ENCODE assay signal across 8 cellular contexts in genomic region chr16:89815639-89816348, GRCh38. TPM values are rescaled to one million over a fixed set of nuclear protein-coding genes. Genes with fewer than 3 reads are reported as not detected.
A peak's percentile ranks its signal among the peaks of the same experiment; 100 is the strongest.
DNase-seq lines count a peak whose midpoint lies in the region; ATAC-seq, FAIRE-seq and TF ChIP-seq lines count a peak whose summit lies in the region.

No MANE protein-coding gene starts in this region.

- no peaks in the 10 kb centered on the region for H4K20me1 ChIP-seq in KMS-11 (ENCODE audit: insufficient read depth)
- no peaks in the 10 kb centered on the region for H4K20me1 ChIP-seq in HepG2 (ENCODE audit: insufficient read depth, low read length)

- no peak for FAIRE-seq in HepG2 (lab: Jason Lieb, UNC)

- in situ Hi-C loops in HepG2 (cut with HindIII; ENCODE audit: extremely low pct_ligation_motif_present, low pct_unique_long_range_greater_than_20kb) = loop anchor here (5.0 kb wide), 1 partner anchor 42 kb away; no protein-coding TSS in a partner anchor

- no peak for TF ChIP-seq EP300 in HepG2 (IDR thresholded peaks at IDR 0.05; ENCODE audit: low read depth in 2 of 2, low read length in 2 of 2)
- TF ChIP-seq EP300 in HepG2 (CRISPR knock-in tag; IDR thresholded peaks at IDR 0.05; ENCODE audit: borderline replicate concordance) = no peak

- POLR2A ChIA-PET in HepG2 (lab: Yijun Ruan, JAX) = interaction anchor here (0.9 to 5.5 kb wide), 10 partner anchors 8 to 116 kb away, joined by 3 to 52 read pairs (median 4); partner anchors contain the start of genes TCF25 and TUBB3

- intact Hi-C loops in HepG2 (cut with micrococcal nuclease; ENCODE audit: unreplicated experiment) = loop anchor here (5.0 kb wide), 1 partner anchor 57 kb away; the partner anchor contains the start of gene TCF25
- intact Hi-C loops in uterus (cut with DNase I; ENCODE audit: low total_unique reads) = no loop called here

- under 1% methylated on average over 44 of the region's 65 CpGs for WGBS in HepG2 (ENCODE audit: low lambda C conversion rate)

- H2AFZ ChIP-seq in KMS-11 (ENCODE audit: low read depth) (no peak overlapping the region), HepG2 (ENCODE audit: low read length) (no peak overlapping the region)

- DNase-seq in adipocyte (ENCODE audit: low read depth) (peak; percentile 30), HepG2 (ENCODE audit: low spot score) (no peak), uterus (no peak), T-helper 9 cell (no peak)

- TF ChIP-seq POLR2A in HepG2 (IDR thresholded peaks at IDR 0.05; ENCODE audit: insufficient read depth in 1 of 2, low read depth in 2 of 2, low read length in 2 of 2) (no peak), uterus (IDR thresholded peaks at IDR 0.05) (no peak)

- TF ChIP-seq RAD21 in HepG2 (CRISPR knock-in tag; IDR thresholded peaks at IDR 0.05) = no peak

- H3K9me3 ChIP-seq in adipocyte (ENCODE audit: control insufficient read depth, low read length) (no peaks in the 10 kb centered on the region), HepG2 (ENCODE audit: low read length) (no peaks in the 10 kb centered on the region), uterus (no peaks in the 10 kb centered on the region)

- peak; percentile 33 for ATAC-seq in GM21529 (IDR thresholded peaks at IDR 0.05; ENCODE audit: unreplicated experiment)
- no peak; the same call in 2 of the 3 replicates for ATAC-seq in HepG2
- no peak for ATAC-seq in GM18870 (IDR thresholded peaks at IDR 0.05; ENCODE audit: unreplicated experiment)

- H3K79me2 ChIP-seq in KMS-11 (ENCODE audit: insufficient read depth, low read depth) = peaks cover 40% of the 10 kb centered on the region
- H3K79me2 ChIP-seq in HepG2 (ENCODE audit: insufficient read depth, low read length) = peaks cover 61% of the 10 kb centered on the region

- H3K4me2 ChIP-seq in KMS-11 (peak overlapping the region; percentile 83), HepG2 (ENCODE audit: low read depth, low read length) (peak overlapping the region; percentile 87)

- peak overlapping the region; percentile 88 for H3K4me3 ChIP-seq in GM08714 (ENCODE audit: low read length)
- no peak overlapping the region for H3K4me3 ChIP-seq in KMS-11 (IDR thresholded peaks at IDR 0.05; ENCODE audit: insufficient read depth, low read depth, low read length)
- H3K4me3 ChIP-seq in adipocyte (ENCODE audit: low read length) = peak overlapping the region; percentile 92
- peak overlapping the region; percentile 71 to 91 (median 87) for H3K4me3 ChIP-seq in HepG2 (replicated peaks in 1 of 3; ENCODE audit: insufficient read depth in 1 of 3, low read depth in 2 of 3, low read length in 3 of 3)
- H3K4me3 ChIP-seq in uterus = peak overlapping the region; percentile 41 to 69

- peaks cover 12% of the 10 kb centered on the region; the same call in 1 of the 2 replicates for H3K36me3 ChIP-seq in KMS-11 (ENCODE audit: insufficient read depth)
- no peaks in the 10 kb centered on the region for H3K36me3 ChIP-seq in adipocyte (ENCODE audit: control insufficient read depth, insufficient read depth, low read length, severe bottlenecking)
- peaks cover 0 to 20% of the 10 kb centered on the region in 2 experiments; a peak in 2 of 5 replicates for H3K36me3 ChIP-seq in HepG2 (replicated peaks in 1 of 2; ENCODE audit: control insufficient read depth in 1 of 2, insufficient read depth in 2 of 2, low read length in 2 of 2)
- no peaks in the 10 kb centered on the region for H3K36me3 ChIP-seq in uterus

- BruUV-seq in HepG2 (replicated peaks; lab: Mats Ljungman, UMichigan) = no TSS peak

- H3K27ac ChIP-seq in KMS-11 (peak overlapping the region; percentile 45), HepG2 (ENCODE audit: extremely low read length, insufficient read depth, low read length) (peak overlapping the region; percentile 96), uterus (no peak overlapping the region)

- H3K27me3 ChIP-seq in KMS-11 (ENCODE audit: insufficient read depth, low read depth) (no peaks in the 10 kb centered on the region), adipocyte (replicated peaks; ENCODE audit: control insufficient read depth, insufficient read depth, low read length) (no peaks in the 10 kb centered on the region), HepG2 (ENCODE audit: control insufficient read depth in 1 of 2, insufficient read depth in 2 of 2, low read length in 2 of 2) (no peaks in the 10 kb centered on the region; a peak in 1 of 5 replicates), uterus (no peaks in the 10 kb centered on the region)

- TF ChIP-seq CTCF in KMS-11 (conservative IDR thresholded peaks at IDR 0.05; ENCODE audit: low read depth, low read length) (no peak), HepG2 (CRISPR knock-in tag; IDR thresholded peaks at IDR 0.05) (no peak), uterus (IDR thresholded peaks at IDR 0.05) (no peak)

- H3K9ac ChIP-seq in KMS-11 = peak overlapping the region; percentile 69
- H3K9ac ChIP-seq in adipocyte (ENCODE audit: low read length) = peak overlapping the region; percentile 86
- peak overlapping the region; percentile 94 for H3K9ac ChIP-seq in HepG2 (ENCODE audit: insufficient read depth, low read depth, low read length)

- H3K4me1 ChIP-seq in KMS-11 (ENCODE audit: low read depth, poor library complexity, severe bottlenecking) = peaks cover 53% of the 10 kb centered on the region
- H3K4me1 ChIP-seq in adipocyte (ENCODE audit: control insufficient read depth, insufficient read depth, low read length) = no peaks in the 10 kb centered on the region
- peaks cover 57% of the 10 kb centered on the region for H3K4me1 ChIP-seq in HepG2 (ENCODE audit: insufficient read depth, low read length)
- peaks cover 0 to 16% of the 10 kb centered on the region in 2 donors for H3K4me1 ChIP-seq in uterus

- CTCF ChIA-PET in HepG2 (lab: Yijun Ruan, JAX; ENCODE audit: low intra/inter-chr PET ratio, low total read pairs) = interaction anchor here (2.0 kb wide), 1 partner anchor 45 kb away, joined by 9 read pairs; no protein-coding TSS in a partner anchor

RNA-seq across cellular contexts. Expression of gene FANCA, which starts 0.7 kb away (rescaled TPM):
- total RNA-seq in HepG2 (2016; rRNA removed; fragmentation: Illumina TruSeq; extraction: Trizol) (45.7 and 106 TPM in 2 replicates), uterus (10 to 100 TPM in 1 of 4 donors, 1 to 10 TPM in 1, under 1 TPM in 1, not detected in 1; 0.26 to 27.4 (median 2.4) TPM)
- 46.6 and 48.3 TPM in 2 replicates for total RNA-seq in HepG2 (2016; cell fraction: cytosol; rRNA removed; fragmentation: Illumina TruSeq; extraction: Trizol; ENCODE audit: low read depth)
- 43.7 and 101 TPM in 2 replicates for total RNA-seq in HepG2 (2016; cell fraction: insoluble cytoplasmic fraction; rRNA removed; fragmentation: Illumina TruSeq; extraction: Trizol)
- 27.1 and 30.3 TPM in 2 replicates for total RNA-seq in HepG2 (2016; cell fraction: membrane; rRNA removed; fragmentation: Illumina TruSeq; extraction: Trizol)
- total RNA-seq in HepG2 (2016; cell fraction: nucleus; rRNA removed; fragmentation: Illumina TruSeq; extraction: Trizol) = 179 and 193 TPM in 2 replicates
- polyA plus RNA-seq in HepG2 (2011; rRNA removed) = 77.9 and 88.0 TPM in 2 replicates
- 20.9 and 33.5 TPM in 2 replicates for polyA plus RNA-seq in HepG2 (2011; cell fraction: cytosol; rRNA removed)
- 552 and 945 TPM in 2 replicates for polyA plus RNA-seq in HepG2 (2011; cell fraction: nucleus; rRNA removed)
- 51.2 and 57.6 TPM in 2 replicates for polyA plus RNA-seq in HepG2 (2012)
- polyA plus RNA-seq in HepG2 (2016; cell fraction: cytosol; fragmentation: Illumina TruSeq; extraction: Trizol; ENCODE audit: low read depth) = 6.7 and 7.8 TPM in 2 replicates
- polyA plus RNA-seq in HepG2 (2016; cell fraction: insoluble cytoplasmic fraction; fragmentation: Illumina TruSeq; extraction: Trizol; ENCODE audit: low read depth) = 40.2 and 46.3 TPM in 2 replicates
- polyA plus RNA-seq in HepG2 (2016; cell fraction: membrane; fragmentation: Illumina TruSeq; extraction: Trizol; ENCODE audit: low read depth) = 13.5 and 16.8 TPM in 2 replicates
- 471 and 532 TPM in 2 replicates for polyA plus RNA-seq in HepG2 (2016; cell fraction: nucleus; fragmentation: Illumina TruSeq; extraction: Trizol; ENCODE audit: insufficient read depth, low read depth)
- polyA minus RNA-seq in HepG2 (2011; rRNA and poly(A)+ RNA removed; ENCODE audit: low replicate concordance) = 118 and 216 TPM in 2 replicates
- 14.8 and 19.6 TPM in 2 replicates for polyA minus RNA-seq in HepG2 (2011; cell fraction: cytosol; rRNA and poly(A)+ RNA removed)
- polyA minus RNA-seq in HepG2 (2011; cell fraction: nucleus; rRNA and poly(A)+ RNA removed) = 151 and 196 TPM in 2 replicates

RNA-seq across cellular contexts. Expression of gene SPIRE2, which starts 12.5 kb away (rescaled TPM):
- total RNA-seq in HepG2 (2016; rRNA removed; fragmentation: Illumina TruSeq; extraction: Trizol) (7.6 and 13.3 TPM in 2 replicates), uterus (1 to 10 TPM; 1.2 to 7.5 (median 3.3) TPM)
- 7.4 and 7.6 TPM in 2 replicates for total RNA-seq in HepG2 (2016; cell fraction: cytosol; rRNA removed; fragmentation: Illumina TruSeq; extraction: Trizol; ENCODE audit: low read depth)
- total RNA-seq in HepG2 (2016; cell fraction: insoluble cytoplasmic fraction; rRNA removed; fragmentation: Illumina TruSeq; extraction: Trizol) = 6.9 and 15.0 TPM in 2 replicates
- total RNA-seq in HepG2 (2016; cell fraction: membrane; rRNA removed; fragmentation: Illumina TruSeq; extraction: Trizol) = 13.7 and 13.8 TPM in 2 replicates
- total RNA-seq in HepG2 (2016; cell fraction: nucleus; rRNA removed; fragmentation: Illumina TruSeq; extraction: Trizol) = 16.9 and 26.9 TPM in 2 replicates
- polyA plus RNA-seq in HepG2 (2011; rRNA removed) = 37.5 and 55.7 TPM in 2 replicates
- 29.8 and 35.9 TPM in 2 replicates for polyA plus RNA-seq in HepG2 (2011; cell fraction: cytosol; rRNA removed)
- polyA plus RNA-seq in HepG2 (2011; cell fraction: nucleus; rRNA removed) = 186 and 193 TPM in 2 replicates
- 30.1 and 41.7 TPM in 2 replicates for polyA plus RNA-seq in HepG2 (2012)
- 5.5 and 5.7 TPM in 2 replicates for polyA plus RNA-seq in HepG2 (2016; cell fraction: cytosol; fragmentation: Illumina TruSeq; extraction: Trizol; ENCODE audit: low read depth)
- 9.8 and 12.7 TPM in 2 replicates for polyA plus RNA-seq in HepG2 (2016; cell fraction: insoluble cytoplasmic fraction; fragmentation: Illumina TruSeq; extraction: Trizol; ENCODE audit: low read depth)
- polyA plus RNA-seq in HepG2 (2016; cell fraction: membrane; fragmentation: Illumina TruSeq; extraction: Trizol; ENCODE audit: low read depth) = 11.2 and 11.5 TPM in 2 replicates
- polyA plus RNA-seq in HepG2 (2016; cell fraction: nucleus; fragmentation: Illumina TruSeq; extraction: Trizol; ENCODE audit: insufficient read depth, low read depth) = 72.0 and 77.2 TPM in 2 replicates
- 39.8 and 51.7 TPM in 2 replicates for polyA minus RNA-seq in HepG2 (2011; rRNA and poly(A)+ RNA removed; ENCODE audit: low replicate concordance)
- polyA minus RNA-seq in HepG2 (2011; cell fraction: cytosol; rRNA and poly(A)+ RNA removed) = 21.2 and 22.1 TPM in 2 replicates
- 47.1 and 54.0 TPM in 2 replicates for polyA minus RNA-seq in HepG2 (2011; cell fraction: nucleus; rRNA and poly(A)+ RNA removed)

RNA-seq across cellular contexts. Expression of gene TCF25, which starts 57.6 kb away (rescaled TPM):
- total RNA-seq in HepG2 (2016; rRNA removed; fragmentation: Illumina TruSeq; extraction: Trizol) (98.4 and 138 TPM in 2 replicates), uterus (100 to 1,000 TPM in 2 of 4 donors, 10 to 100 TPM in 2; 60.3 to 221 (median 126) TPM)
- total RNA-seq in HepG2 (2016; cell fraction: cytosol; rRNA removed; fragmentation: Illumina TruSeq; extraction: Trizol; ENCODE audit: low read depth) = 70.6 and 87.2 TPM in 2 replicates
- total RNA-seq in HepG2 (2016; cell fraction: insoluble cytoplasmic fraction; rRNA removed; fragmentation: Illumina TruSeq; extraction: Trizol) = 75.7 and 144 TPM in 2 replicates
- 50.6 and 58.6 TPM in 2 replicates for total RNA-seq in HepG2 (2016; cell fraction: membrane; rRNA removed; fragmentation: Illumina TruSeq; extraction: Trizol)
- 110 and 124 TPM in 2 replicates for total RNA-seq in HepG2 (2016; cell fraction: nucleus; rRNA removed; fragmentation: Illumina TruSeq; extraction: Trizol)
- polyA plus RNA-seq in HepG2 (2011; rRNA removed) = 206 and 274 TPM in 2 replicates
- 65.2 and 80.6 TPM in 2 replicates for polyA plus RNA-seq in HepG2 (2011; cell fraction: cytosol; rRNA removed)
- 1,625 and 1,754 TPM in 2 replicates for polyA plus RNA-seq in HepG2 (2011; cell fraction: nucleus; rRNA removed)
- polyA plus RNA-seq in HepG2 (2012) = 188 and 209 TPM in 2 replicates
- polyA plus RNA-seq in HepG2 (2016; cell fraction: cytosol; fragmentation: Illumina TruSeq; extraction: Trizol; ENCODE audit: low read depth) = 17.8 and 22.1 TPM in 2 replicates
- polyA plus RNA-seq in HepG2 (2016; cell fraction: insoluble cytoplasmic fraction; fragmentation: Illumina TruSeq; extraction: Trizol; ENCODE audit: low read depth) = 69.5 and 77.6 TPM in 2 replicates
- 24.7 and 32.6 TPM in 2 replicates for polyA plus RNA-seq in HepG2 (2016; cell fraction: membrane; fragmentation: Illumina TruSeq; extraction: Trizol; ENCODE audit: low read depth)
- 312 and 330 TPM in 2 replicates for polyA plus RNA-seq in HepG2 (2016; cell fraction: nucleus; fragmentation: Illumina TruSeq; extraction: Trizol; ENCODE audit: insufficient read depth, low read depth)
- 107 and 121 TPM in 2 replicates for polyA minus RNA-seq in HepG2 (2011; rRNA and poly(A)+ RNA removed; ENCODE audit: low replicate concordance)
- polyA minus RNA-seq in HepG2 (2011; cell fraction: cytosol; rRNA and poly(A)+ RNA removed) = 35.2 and 43.3 TPM in 2 replicates
- polyA minus RNA-seq in HepG2 (2011; cell fraction: nucleus; rRNA and poly(A)+ RNA removed) = 166 and 179 TPM in 2 replicates

Comparison
In these comparisons a context has a peak if more than half of its experiments do, and no peak if none do; other contexts are left out.
1. H3K27ac ChIP-seq: peak in KMS-11 (single experiment) and HepG2 (single experiment); none in uterus (0 of 2).
2. Peak in every context shown above with its lines, with median percentiles within 50 percentile points of each other: H3K9ac ChIP-seq.